ENCODE assay signal across 10 cellular contexts in genomic region chr16:19808061-19808621, GRCh38.
A peak's percentile ranks its signal among the peaks of the same experiment; 100 is the strongest.
DNase-seq lines count a peak whose midpoint lies in the region; ATAC-seq and TF ChIP-seq lines count a peak whose summit lies in the region.
"Had no signal": no experiment of that assay in that cellular context is flagged by ENCODE, and none has a peak within 500 bp of the region (broad histone marks: within the 10 kb centered on the region; RNA-seq: fewer than 3 reads in every experiment).

No MANE protein-coding gene starts in this region.

- H3K9me3 ChIP-seq in Panc1 (ENCODE audit: control insufficient read depth, insufficient read depth, low read depth, low read length): no peaks in the 10 kb centered on the region

- no peaks in the 10 kb centered on the region for H3K36me3 Mint-ChIP-seq in stimulated activated effector memory CD8-positive, alpha-beta T cell treated with anti-CD3 and anti-CD28 coated beads, Interleukin-12 subunit alpha, Interleukin-12 subunit beta, amount 100 ng/mL, for 72 hours

- no peaks in the 10 kb centered on the region for H3K27me3 ChIP-seq in Panc1 (ENCODE audit: control insufficient read depth, insufficient read depth, low read length)

- no peak for TF ChIP-seq CTCF in Panc1 (IDR thresholded peaks at IDR 0.05)

- no TSS peak for BruUV-seq in Panc1 (replicated peaks; lab: Mats Ljungman, UMichigan)

- peak overlapping the region; percentile 30 for H3K27ac ChIP-seq in Panc1 (ENCODE audit: low read length)

- ATAC-seq in GM19452 (IDR thresholded peaks at IDR 0.05; ENCODE audit: unreplicated experiment): peak; percentile 85
- ATAC-seq in Panc1: no peak; the same call in 1 of the 2 replicates
- peak; percentile 72 for ATAC-seq in stimulated activated effector memory CD8-positive, alpha-beta T cell treated with anti-CD3 and anti-CD28 coated beads, Interleukin-12 subunit alpha, Interleukin-12 subunit beta, amount 100 ng/mL, for 72 hours
- ATAC-seq in HG03025 (IDR thresholded peaks at IDR 0.05; ENCODE audit: low FRiP score, unreplicated experiment): no peak

- POLR2A ChIA-PET in Panc1 (lab: Charles Lee): interaction anchor here (0.6 kb wide), 1 partner anchor 8 kb away, joined by 3 read pairs; no protein-coding TSS in a partner anchor

- no peak overlapping the region for H3K4me3 ChIP-seq in Panc1 (ENCODE audit: low read depth in 2 of 2, low read length in 2 of 2)

- no peak for DNase-seq in Panc1 (ENCODE audit: low read depth, low spot score)
- peak; percentile 22 to 24 for DNase-seq in hippocampal formation (lab: John Stamatoyannopoulos, UW)
- DNase-seq in stimulated activated effector memory CD8-positive, alpha-beta T cell treated with anti-CD3 and anti-CD28 coated beads, Interleukin-12 subunit alpha, Interleukin-12 subunit beta, amount 100 ng/mL, for 72 hours (ENCODE audit: low spot score in 2 of 2): no peak
- no peak for DNase-seq in NCI-H128 (lab: John Stamatoyannopoulos, UW; ENCODE audit: unreplicated experiment)
- DNase-seq in activated CD4-positive, CD25-positive, alpha-beta regulatory T cell (lab: John Stamatoyannopoulos, UW): no peak
- no peak for DNase-seq in NOMO-1 treated with DMSO at 0.1 percent for 48 hours (lab: John Stamatoyannopoulos, UW; ENCODE audit: unreplicated experiment)
- DNase-seq: activated CD4-positive, alpha-beta T cell treated with anti-CD3 and anti-CD28 coated beads for 1 hour; NCI-H748 treated with DMSO at 0.1 percent for 48 hours had no signal

- no peaks in the 10 kb centered on the region for H3K36me3 ChIP-seq in Panc1 (ENCODE audit: control insufficient read depth, insufficient read depth, low read length)

- peaks cover 8% of the 10 kb centered on the region for H3K4me1 Mint-ChIP-seq in stimulated activated effector memory CD8-positive, alpha-beta T cell treated with anti-CD3 and anti-CD28 coated beads, Interleukin-12 subunit alpha, Interleukin-12 subunit beta, amount 100 ng/mL, for 72 hours

- H3K4me3 Mint-ChIP-seq in stimulated activated effector memory CD8-positive, alpha-beta T cell treated with anti-CD3 and anti-CD28 coated beads, Interleukin-12 subunit alpha, Interleukin-12 subunit beta, amount 100 ng/mL, for 72 hours: no peak overlapping the region

- peaks cover 6% of the 10 kb centered on the region for H3K9me3 Mint-ChIP-seq in stimulated activated effector memory CD8-positive, alpha-beta T cell treated with anti-CD3 and anti-CD28 coated beads, Interleukin-12 subunit alpha, Interleukin-12 subunit beta, amount 100 ng/mL, for 72 hours

- H3K4me1 ChIP-seq in Panc1 (ENCODE audit: control insufficient read depth, insufficient read depth, low read length): peaks cover 15% of the 10 kb centered on the region

- intact Hi-C loops in Panc1 (cut with micrococcal nuclease; ENCODE audit: unreplicated experiment): no loop called here

- H3K27ac Mint-ChIP-seq in stimulated activated effector memory CD8-positive, alpha-beta T cell treated with anti-CD3 and anti-CD28 coated beads, Interleukin-12 subunit alpha, Interleukin-12 subunit beta, amount 100 ng/mL, for 72 hours: no peak overlapping the region

- CTCF ChIA-PET in Panc1 (lab: Charles Lee): interaction anchor here (1.0 kb wide), 1 partner anchor 99 kb away, joined by 3 read pairs; no protein-coding TSS in a partner anchor

- in situ Hi-C loops in Panc1 (cut with HindIII; ENCODE audit: low pct_unique_long_range_greater_than_20kb, low sequenced_read_pairs): no loop called here

Comparison
In these comparisons a context has a peak if more than half of its experiments do, and no peak if none do; other contexts are left out.
1. ATAC-seq: peak in GM19452 (single experiment) and stimulated activated effector memory CD8-positive, alpha-beta T cell treated with anti-CD3 and anti-CD28 coated beads, Interleukin-12 subunit alpha, Interleukin-12 subunit beta, amount 100 ng/mL, for 72 hours (single experiment); none in Panc1 (single experiment) and HG03025 (single experiment).
2. DNase-seq: peak in hippocampal formation (2 of 2); none in Panc1 (single experiment), stimulated activated effector memory CD8-positive, alpha-beta T cell treated with anti-CD3 and anti-CD28 coated beads, Interleukin-12 subunit alpha, Interleukin-12 subunit beta, amount 100 ng/mL, for 72 hours (0 of 2), NCI-H128 (single experiment), activated CD4-positive, CD25-positive, alpha-beta regulatory T cell (0 of 4) and NOMO-1 treated with DMSO at 0.1 percent for 48 hours (single experiment).